ENCODE assay signal across 1 cellular context in the genomic region with DNA sequence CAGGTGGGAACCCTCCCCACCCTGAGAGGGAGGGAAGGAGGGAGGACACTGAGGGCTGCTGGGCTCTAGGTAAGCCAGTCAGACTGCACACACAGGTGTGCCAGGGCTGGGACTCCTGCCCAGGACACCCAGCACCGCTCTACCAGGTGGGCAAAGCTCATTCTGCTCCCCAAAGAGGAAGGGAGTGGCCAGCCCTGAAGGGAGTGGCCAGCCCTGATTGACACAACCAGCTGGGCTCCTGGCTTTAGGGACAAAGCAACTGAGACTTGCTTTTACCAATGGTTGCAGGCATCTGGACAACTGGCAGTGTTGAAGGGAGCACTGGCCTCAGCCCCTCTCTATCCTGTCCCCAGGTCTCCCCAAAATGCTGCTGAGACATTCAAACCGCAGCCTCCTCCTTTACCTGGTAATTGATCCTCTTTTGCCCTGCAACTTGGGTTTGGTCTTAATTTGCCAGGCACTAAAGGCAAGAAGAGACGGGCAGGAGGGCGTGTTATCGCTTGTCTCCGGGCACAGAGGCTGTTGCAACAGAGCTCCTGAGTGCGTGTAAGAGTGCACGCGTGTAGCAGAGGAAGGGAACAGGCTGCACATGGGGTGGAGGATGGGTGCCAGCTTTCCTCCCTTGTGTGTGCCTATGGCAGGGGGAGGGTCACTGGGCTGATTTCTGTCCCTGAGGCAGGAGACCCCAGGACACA.
TF ChIP-seq lines count a peak whose summit lies in the region.

No MANE protein-coding gene starts in this region.

TF ChIP-seq in HCT116, 20 proteins besides CTCF, POLR2A, EP300 and RAD21 (continued from another document):
- TF ChIP-seq SRF (IDR thresholded peaks at IDR 0.05; ENCODE audit: low read depth) (no peak), ZNF274 (IDR thresholded peaks at IDR 0.05; ENCODE audit: low read depth, low read length) (no peak), EZH2 (IDR thresholded peaks at IDR 0.05) (no peak), POLR2AphosphoS5 (IDR thresholded peaks at IDR 0.05; ENCODE audit: low read depth, low read length) (no peak), JUND (IDR thresholded peaks at IDR 0.05) (no peak), ATF3 (IDR thresholded peaks at IDR 0.05) (no peak), ZFX (IDR thresholded peaks at IDR 0.05) (no peak), EZH2phosphoT487 (IDR thresholded peaks at IDR 0.05; ENCODE audit: borderline replicate concordance) (no peak), CEBPB (IDR thresholded peaks at IDR 0.05; ENCODE audit: low read depth) (no peak), TCF7L2 (IDR thresholded peaks at IDR 0.05; ENCODE audit: borderline replicate concordance, extremely low read depth, insufficient read depth, insufficient read length) (no peak), FOSL1 (IDR thresholded peaks at IDR 0.05; ENCODE audit: low read depth) (no peak), EGR1 (IDR thresholded peaks at IDR 0.05; ENCODE audit: low read depth) (no peak), ELF1 (IDR thresholded peaks at IDR 0.05; ENCODE audit: borderline replicate concordance, low read depth) (no peak), CBX3 (IDR thresholded peaks at IDR 0.05; ENCODE audit: low read depth) (no peak), ZBTB33 (IDR thresholded peaks at IDR 0.05; ENCODE audit: extremely low read depth, insufficient replicate concordance, low read length) (no peak), REST (IDR thresholded peaks at IDR 0.05; ENCODE audit: low read depth) (no peak), SP1 (IDR thresholded peaks at IDR 0.05; ENCODE audit: low read depth) (no peak)
